ENCODE assay signal across 8 cellular contexts in genomic region chr20:33663161-33664084, GRCh38. TPM values are rescaled to one million over a fixed set of nuclear protein-coding genes. Genes with fewer than 3 reads are reported as not detected.
DNase-seq lines count a peak whose midpoint lies in the region; ATAC-seq and TF ChIP-seq lines count a peak whose summit lies in the region.

No MANE protein-coding gene starts in this region.

- TF ChIP-seq CTCF in AG04450 (IDR thresholded peaks at IDR 0.05; ENCODE audit: low read depth, low read length) (no peak), PC-3 (conservative IDR thresholded peaks at IDR 0.05; ENCODE audit: low read depth, low read length) (no peak), mucosa of descending colon (IDR thresholded peaks at IDR 0.05) (no peak)

- H3K79me2 ChIP-seq in PC-3 (ENCODE audit: low read length), result 0 out of 2 replicates have a peak, but pooled peaks cover 2% of the 10 kb centered on the region

- H3K9me3 ChIP-seq in AG04450 (ENCODE audit: control insufficient read depth, insufficient read depth, low read length), result no peaks in the 10 kb centered on the region; the same call in 1 of the 2 replicates
- H3K9me3 ChIP-seq in PC-3 (ENCODE audit: low read length), result no peaks in the 10 kb centered on the region
- H3K9me3 ChIP-seq in mucosa of descending colon, result no peaks in the 10 kb centered on the region

- H3K36me3 ChIP-seq in PC-3 (ENCODE audit: low read depth, low read length), result peaks cover 2% of the 10 kb centered on the region; the same call in 1 of the 2 replicates
- H3K36me3 ChIP-seq in mucosa of descending colon (ENCODE audit: low read depth), result no peaks in the 10 kb centered on the region

- POLR2A ChIA-PET in AG04450 (lab: Yijun Ruan, JAX) (interaction anchor here (0.6 to 2.3 kb wide), 9 partner anchors 10 to 449 kb away, joined by 3 to 10 read pairs (median 4); partner anchors contain the start of genes CBFA2T2, EIF2S2, PXMP4 and ZNF341), PC-3 (lab: Charles Lee; ENCODE audit: unreplicated experiment) (interaction anchor here (0.6 to 0.7 kb wide), 3 partner anchors 149 to 397 kb away, joined by 4 to 6 read pairs (median 6); no protein-coding TSS in a partner anchor)

- ATAC-seq in PC-3 (peak; percentile 65), mucosa of descending colon (peak; percentile 66)

- intact Hi-C loops in PC-3 (cut with micrococcal nuclease), result no loop called here
- intact Hi-C loops in mucosa of descending colon (cut with DNase I, micrococcal nuclease), result no loop called here

- H3K4me3 ChIP-seq in AG04450 (ENCODE audit: low read depth, low read length), result peak overlapping the region; percentile 80
- H3K4me3 ChIP-seq in PC-3 (ENCODE audit: low read length), result peak overlapping the region; percentile 81
- H3K4me3 ChIP-seq in mucosa of descending colon, result peak overlapping the region; percentile 40

- TSS peak; percentile 25 for BruUV-seq in PC-3 (replicated peaks; lab: Mats Ljungman, UMichigan)

- peak overlapping the region; percentile 98 for H3K4me2 ChIP-seq in PC-3 (ENCODE audit: low read length)

- H3F3A ChIP-seq in PC-3 (ENCODE audit: low read length, unreplicated experiment), result no peaks in the 10 kb centered on the region

- CTCF ChIA-PET in AG04450 (lab: Charles Lee), result interaction anchor here (0.6 to 2.2 kb wide), 3 partner anchors 9 to 197 kb away, joined by 3 to 13 read pairs (median 4); no protein-coding TSS in a partner anchor
- CTCF ChIA-PET in PC-3 (lab: Charles Lee), result interaction anchor here (0.7 kb wide), 1 partner anchor 173 kb away, joined by 3 read pairs; the partner anchor contains the start of gene CBFA2T2

- H3K27ac ChIP-seq in AG04450 (ENCODE audit: low read depth, low read length) (peak overlapping the region; percentile 80), PC-3 (ENCODE audit: low read length) (0 out of 2 replicates have a peak overlapping the region, but pooled peaks have one; percentile 2), epithelial cell of prostate (peak overlapping the region; percentile 67)

- in situ Hi-C loops in GM18951 (cut with MboI; ENCODE audit: low sequenced_read_pairs, unreplicated experiment), result loop anchor here (10.0 kb wide), 1 partner anchor 209 kb away; no protein-coding TSS in a partner anchor

- H3K27me3 ChIP-seq in AG04450 (ENCODE audit: control insufficient read depth, insufficient read depth, low read length), result no peaks in the 10 kb centered on the region
- H3K27me3 ChIP-seq in PC-3 (ENCODE audit: low read length), result no peaks in the 10 kb centered on the region

- H3K9me2 ChIP-seq in PC-3 (replicated peaks; ENCODE audit: low read length), result no peaks in the 10 kb centered on the region

- peak overlapping the region; percentile 91 for H2AFZ ChIP-seq in PC-3 (ENCODE audit: low read length)

- no peaks in the 10 kb centered on the region for H4K20me1 ChIP-seq in PC-3 (ENCODE audit: low read length)

- peak; percentile 96 for TF ChIP-seq POLR2A in GM18951 (IDR thresholded peaks at IDR 0.05; ENCODE audit: extremely low read depth, insufficient read depth, insufficient read length)

- peaks cover 23% of the 10 kb centered on the region; the same call in 1 of the 2 replicates for H3K4me1 ChIP-seq in PC-3 (ENCODE audit: insufficient read depth, low read length)
- H3K4me1 ChIP-seq in mucosa of descending colon (ENCODE audit: low read depth), result peaks cover 30% of the 10 kb centered on the region

- DNase-seq in AG04450 (ENCODE audit: low read depth, low spot score) (no peak), HUDEP-2 (lab: John Stamatoyannopoulos, UW; ENCODE audit: unreplicated experiment in 76 of 76) (peak in 67 of 76 experiments; percentile 16 to 84 (median 61)), PC-3 (peak; percentile 78), activated T-cell treated with anti-CD3 and anti-CD28 coated beads for 4 hours (peak; percentile 65), epithelial cell of prostate (ENCODE audit: low read depth, low spot score) (no peak), mucosa of descending colon (peak; percentile 87 to 95 (median 91))
- DNase-seq in stimulated activated CD8-positive, alpha-beta memory T cell treated with anti-CD3 and anti-CD28 coated beads, Interleukin-4, amount 100 ng/mL, for 24 hours (ENCODE audit: low read depth), result peak; percentile 79

- H3K9ac ChIP-seq in PC-3 (ENCODE audit: low read length), result peak overlapping the region; percentile 73

RNA-seq across cellular contexts. Expression of gene C20orf144, which starts 1.3 kb away (rescaled TPM):
- 0.09 and 0.14 TPM in 2 replicates for polyA plus RNA-seq in AG04450 (2011; rRNA removed)
- polyA minus RNA-seq in AG04450 (2011; rRNA and poly(A)+ RNA removed), result 0.14 and 0.17 TPM in 2 replicates
- total RNA-seq in PC-3 (2014; rRNA removed) (0.17 TPM in 1 of 2 replicates, not detected in the other), mucosa of descending colon (under 1 TPM in 1 of 3 donors, not detected in 2; 0.24 TPM)

RNA-seq across cellular contexts. Expression of gene ACTL10, which starts 3.3 kb away (rescaled TPM):
- polyA plus RNA-seq in AG04450 (2011; rRNA removed), result 0.31 and 0.41 TPM in 2 replicates
- polyA minus RNA-seq in AG04450 (2011; rRNA and poly(A)+ RNA removed), result 0.48 and 0.60 TPM in 2 replicates
- 1.6 and 2.8 TPM in 2 replicates for total RNA-seq in PC-3 (2014; rRNA removed)
- 1 to 10 TPM; 1.7 to 4.2 (median 2.4) TPM for total RNA-seq in mucosa of descending colon

RNA-seq across cellular contexts. Expression of gene NECAB3, which starts 10.8 kb away (rescaled TPM):
- polyA plus RNA-seq in AG04450 (2011; rRNA removed), result 11.7 and 15.7 TPM in 2 replicates
- polyA minus RNA-seq in AG04450 (2011; rRNA and poly(A)+ RNA removed), result 14.1 and 28.6 TPM in 2 replicates
- total RNA-seq in PC-3 (2014; rRNA removed), result 41.2 and 43.5 TPM in 2 replicates
- total RNA-seq in mucosa of descending colon, result 10 to 100 TPM; 50.7 to 55.7 (median 51.7) TPM

RNA-seq across cellular contexts. Expression of gene E2F1, which starts 22.8 kb away (rescaled TPM):
- polyA plus RNA-seq in AG04450 (2011; rRNA removed), result 2.6 and 3.0 TPM in 2 replicates
- 2.2 and 3.0 TPM in 2 replicates for polyA minus RNA-seq in AG04450 (2011; rRNA and poly(A)+ RNA removed)
- total RNA-seq in PC-3 (2014; rRNA removed), result 63.7 and 72.2 TPM in 2 replicates
- total RNA-seq in mucosa of descending colon, result 1 to 10 TPM; 3.6 to 8.2 (median 4.1) TPM

RNA-seq across cellular contexts. Expression of gene PXMP4, which starts 56.7 kb away (rescaled TPM):
- polyA plus RNA-seq in AG04450 (2011; rRNA removed), result 5.9 and 6.0 TPM in 2 replicates
- polyA minus RNA-seq in AG04450 (2011; rRNA and poly(A)+ RNA removed), result 7.2 and 7.6 TPM in 2 replicates
- total RNA-seq in PC-3 (2014; rRNA removed) (not detected in 2 replicates), mucosa of descending colon (10 to 100 TPM; 14.5 to 18.6 (median 18.2) TPM)

Comparison
In these comparisons a context has a peak if more than half of its experiments do, and no peak if none do; other contexts are left out.
1. DNase-seq: peak in HUDEP-2 (67 of 76), PC-3 (single experiment), activated T-cell treated with anti-CD3 and anti-CD28 coated beads for 4 hours (single experiment), mucosa of descending colon (3 of 3) and stimulated activated CD8-positive, alpha-beta memory T cell treated with anti-CD3 and anti-CD28 coated beads, Interleukin-4, amount 100 ng/mL, for 24 hours (single experiment); none in AG04450 (single experiment) and epithelial cell of prostate (single experiment).
2. H3K27ac ChIP-seq: peak in every context shown above with its lines; median percentile 80 in AG04450; 67 in epithelial cell of prostate; 2 in PC-3.
3. Peak in every context shown above with its lines, with median percentiles within 50 percentile points of each other: H3K4me3 ChIP-seq.